21 cellular contexts compared by ENCODE assay signal in genomic region chr14:77648520-77649200, GRCh38.
"Had no signal": no experiment of that assay in that cellular context is flagged by ENCODE, and none has a peak within 500 bp of the region (broad histone marks: within the 10 kb centered on the region; RNA-seq: fewer than 3 reads in every experiment).

No MANE protein-coding gene starts in this region.

- H3K9ac ChIP-seq: parathyroid adenoma had no signal

- H3K27ac ChIP-seq: gastrocnemius medialis, heart right ventricle, parathyroid adenoma, psoas muscle, suprapubic skin, thyroid gland had no signal

- H3K36me3 ChIP-seq: gastrocnemius medialis, heart right ventricle, suprapubic skin, thyroid gland had no signal

- FAIRE-seq: endometrium had no signal

- H3K9me3 ChIP-seq: gastrocnemius medialis, psoas muscle, suprapubic skin, thyroid gland had no signal

- H3K4me3 Mint-ChIP-seq: naive thymus-derived CD4-positive, alpha-beta T cell; nephron progenitor cell had no signal

- H3K27me3 ChIP-seq: gastrocnemius medialis, heart right ventricle, suprapubic skin, thyroid gland had no signal

- H3K4me3 ChIP-seq: gastrocnemius medialis, heart right ventricle, psoas muscle, suprapubic skin, thyroid gland had no signal

- DNase-seq: caudate nucleus; cortex of kidney; effector memory CD4-positive, alpha-beta T cell; gastrocnemius medialis; heart right ventricle; islet precursor cell; left ventricle myocardium superior; mesendoderm; naive thymus-derived CD4-positive, alpha-beta T cell; nephron progenitor cell; psoas muscle; retina; stimulated activated CD4-positive, alpha-beta T cell treated with anti-CD3 and anti-CD28 coated beads, Interleukin-2, amount 100 ng/mL, for 24 hours; stimulated activated CD4-positive, alpha-beta T cell treated with anti-CD3 and anti-CD28 coated beads, Interleukin-4, amount 100 ng/mL, for 4 hours; stimulated activated naive CD4-positive, alpha-beta T cell; thyroid gland had no signal

- H2AFZ ChIP-seq: parathyroid adenoma had no signal

- H3K79me2 ChIP-seq: parathyroid adenoma had no signal

- H3K36me3 Mint-ChIP-seq: naive thymus-derived CD4-positive, alpha-beta T cell had no signal

- H3K27ac Mint-ChIP-seq: naive thymus-derived CD4-positive, alpha-beta T cell; nephron progenitor cell had no signal

- H3K4me1 ChIP-seq: gastrocnemius medialis, parathyroid adenoma, psoas muscle, suprapubic skin, thyroid gland had no signal

- ATAC-seq: esophagus mucosa; gastrocnemius medialis; heart right ventricle; left ventricle myocardium superior; naive thymus-derived CD4-positive, alpha-beta T cell; psoas muscle; sciatic nerve had no signal
